Comparison of ENCODE assay signal across 1 cellular context in the genomic region with DNA sequence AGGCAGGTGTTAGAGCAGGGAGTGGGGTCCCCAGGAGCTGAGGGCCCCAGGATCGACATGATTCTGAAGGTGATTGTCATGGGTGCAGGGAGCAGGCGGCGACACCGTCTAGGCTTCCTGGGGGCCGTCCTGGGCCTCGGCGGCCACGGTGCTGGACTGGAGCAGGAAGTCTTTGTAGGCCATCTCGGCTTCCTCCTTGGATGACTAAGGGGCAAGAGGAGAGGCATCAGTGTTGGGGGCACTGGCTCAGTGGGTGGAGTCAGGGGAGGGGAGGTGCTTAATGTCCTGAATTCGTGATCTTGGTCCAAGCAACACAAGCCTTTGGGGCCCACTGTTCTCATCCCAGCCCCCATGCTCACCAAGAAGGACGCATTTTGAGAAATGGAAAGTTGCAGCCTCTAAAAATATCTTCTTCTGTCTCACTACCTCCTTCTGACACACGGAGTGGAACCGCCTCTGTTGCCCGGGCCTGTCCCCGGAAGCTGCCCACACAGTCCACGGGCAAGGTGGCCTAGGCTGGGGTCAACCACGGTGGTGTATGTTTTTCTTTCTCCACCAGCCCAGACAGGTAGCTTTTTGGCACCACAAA.
TF ChIP-seq lines count a peak whose summit lies in the region.

No MANE protein-coding gene starts in this region.

TF ChIP-seq in SK-N-SH, 30 proteins besides CTCF, POLR2A, EP300 and RAD21 (continued from another document):
- TF ChIP-seq, protein P1, sequence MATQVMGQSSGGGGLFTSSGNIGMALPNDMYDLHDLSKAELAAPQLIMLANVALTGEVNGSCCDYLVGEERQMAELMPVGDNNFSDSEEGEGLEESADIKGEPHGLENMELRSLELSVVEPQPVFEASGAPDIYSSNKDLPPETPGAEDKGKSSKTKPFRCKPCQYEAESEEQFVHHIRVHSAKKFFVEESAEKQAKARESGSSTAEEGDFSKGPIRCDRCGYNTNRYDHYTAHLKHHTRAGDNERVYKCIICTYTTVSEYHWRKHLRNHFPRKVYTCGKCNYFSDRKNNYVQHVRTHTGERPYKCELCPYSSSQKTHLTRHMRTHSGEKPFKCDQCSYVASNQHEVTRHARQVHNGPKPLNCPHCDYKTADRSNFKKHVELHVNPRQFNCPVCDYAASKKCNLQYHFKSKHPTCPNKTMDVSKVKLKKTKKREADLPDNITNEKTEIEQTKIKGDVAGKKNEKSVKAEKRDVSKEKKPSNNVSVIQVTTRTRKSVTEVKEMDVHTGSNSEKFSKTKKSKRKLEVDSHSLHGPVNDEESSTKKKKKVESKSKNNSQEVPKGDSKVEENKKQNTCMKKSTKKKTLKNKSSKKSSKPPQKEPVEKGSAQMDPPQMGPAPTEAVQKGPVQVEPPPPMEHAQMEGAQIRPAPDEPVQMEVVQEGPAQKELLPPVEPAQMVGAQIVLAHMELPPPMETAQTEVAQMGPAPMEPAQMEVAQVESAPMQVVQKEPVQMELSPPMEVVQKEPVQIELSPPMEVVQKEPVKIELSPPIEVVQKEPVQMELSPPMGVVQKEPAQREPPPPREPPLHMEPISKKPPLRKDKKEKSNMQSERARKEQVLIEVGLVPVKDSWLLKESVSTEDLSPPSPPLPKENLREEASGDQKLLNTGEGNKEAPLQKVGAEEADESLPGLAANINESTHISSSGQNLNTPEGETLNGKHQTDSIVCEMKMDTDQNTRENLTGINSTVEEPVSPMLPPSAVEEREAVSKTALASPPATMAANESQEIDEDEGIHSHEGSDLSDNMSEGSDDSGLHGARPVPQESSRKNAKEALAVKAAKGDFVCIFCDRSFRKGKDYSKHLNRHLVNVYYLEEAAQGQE (IDR thresholded peaks at IDR 0.05; ENCODE audit: low read depth, low read length), result no peak
- TF ChIP-seq SMC3 (IDR thresholded peaks at IDR 0.05; ENCODE audit: low read depth, low read length), result no peak
- no peak for TF ChIP-seq RCOR1 (IDR thresholded peaks at IDR 0.05; ENCODE audit: low read length)
- TF ChIP-seq, protein P2, sequence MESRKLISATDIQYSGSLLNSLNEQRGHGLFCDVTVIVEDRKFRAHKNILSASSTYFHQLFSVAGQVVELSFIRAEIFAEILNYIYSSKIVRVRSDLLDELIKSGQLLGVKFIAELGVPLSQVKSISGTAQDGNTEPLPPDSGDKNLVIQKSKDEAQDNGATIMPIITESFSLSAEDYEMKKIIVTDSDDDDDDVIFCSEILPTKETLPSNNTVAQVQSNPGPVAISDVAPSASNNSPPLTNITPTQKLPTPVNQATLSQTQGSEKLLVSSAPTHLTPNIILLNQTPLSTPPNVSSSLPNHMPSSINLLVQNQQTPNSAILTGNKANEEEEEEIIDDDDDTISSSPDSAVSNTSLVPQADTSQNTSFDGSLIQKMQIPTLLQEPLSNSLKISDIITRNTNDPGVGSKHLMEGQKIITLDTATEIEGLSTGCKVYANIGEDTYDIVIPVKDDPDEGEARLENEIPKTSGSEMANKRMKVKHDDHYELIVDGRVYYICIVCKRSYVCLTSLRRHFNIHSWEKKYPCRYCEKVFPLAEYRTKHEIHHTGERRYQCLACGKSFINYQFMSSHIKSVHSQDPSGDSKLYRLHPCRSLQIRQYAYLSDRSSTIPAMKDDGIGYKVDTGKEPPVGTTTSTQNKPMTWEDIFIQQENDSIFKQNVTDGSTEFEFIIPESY (IDR thresholded peaks at IDR 0.05; ENCODE audit: borderline replicate concordance, low read depth), result no peak
- no peak for TF ChIP-seq SIN3A (IDR thresholded peaks at IDR 0.05; ENCODE audit: borderline replicate concordance, low read depth, low read length)
- TF ChIP-seq, protein P3, sequence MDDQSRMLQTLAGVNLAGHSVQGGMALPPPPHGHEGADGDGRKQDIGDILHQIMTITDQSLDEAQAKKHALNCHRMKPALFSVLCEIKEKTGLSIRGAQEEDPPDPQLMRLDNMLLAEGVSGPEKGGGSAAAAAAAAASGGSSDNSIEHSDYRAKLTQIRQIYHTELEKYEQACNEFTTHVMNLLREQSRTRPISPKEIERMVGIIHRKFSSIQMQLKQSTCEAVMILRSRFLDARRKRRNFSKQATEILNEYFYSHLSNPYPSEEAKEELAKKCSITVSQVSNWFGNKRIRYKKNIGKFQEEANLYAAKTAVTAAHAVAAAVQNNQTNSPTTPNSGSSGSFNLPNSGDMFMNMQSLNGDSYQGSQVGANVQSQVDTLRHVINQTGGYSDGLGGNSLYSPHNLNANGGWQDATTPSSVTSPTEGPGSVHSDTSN (IDR thresholded peaks at IDR 0.05), result no peak
- TF ChIP-seq GABPA (IDR thresholded peaks at IDR 0.05; ENCODE audit: low read depth), result no peak
